1 cellular context compared by ENCODE assay signal in the genomic region with DNA sequence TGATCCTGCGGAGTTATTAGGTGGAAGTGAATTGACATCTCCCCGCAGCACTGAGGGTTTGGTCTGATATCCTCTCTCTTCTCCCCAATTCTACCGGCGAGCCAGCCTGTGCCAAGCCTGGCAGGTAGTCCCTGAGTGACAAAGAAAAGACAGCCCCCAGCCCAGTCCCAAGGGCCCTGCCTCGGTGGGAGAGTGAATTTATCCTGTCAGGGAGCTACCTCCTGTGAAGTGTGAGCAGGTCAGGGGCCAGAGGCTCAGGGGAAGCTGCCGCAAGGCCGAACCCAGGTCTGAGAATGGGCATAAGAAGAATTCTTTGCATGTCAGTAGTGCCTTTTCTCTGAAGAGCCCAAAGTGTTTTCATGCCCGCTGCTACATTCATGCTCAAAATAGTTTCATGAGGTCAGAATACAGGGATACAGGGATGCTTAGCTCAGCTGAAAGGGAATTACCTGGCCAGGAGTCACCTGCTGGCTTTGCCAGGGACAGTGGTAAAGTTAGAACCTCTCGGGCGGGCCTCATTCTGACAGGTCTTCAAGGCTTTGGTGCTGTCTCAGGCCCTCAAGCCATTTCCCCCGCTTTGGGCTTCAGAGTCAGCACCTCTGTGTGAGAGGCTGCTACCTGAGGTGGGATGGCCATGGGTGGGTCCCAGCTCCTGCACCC.
TF ChIP-seq lines count a peak whose summit lies in the region.

No MANE protein-coding gene starts in this region.

TF ChIP-seq in HepG2, 621 proteins besides CTCF, POLR2A, EP300 and RAD21:
- TF ChIP-seq SNAPC5 (CRISPR knock-in tag; IDR thresholded peaks at IDR 0.05; ENCODE audit: borderline replicate concordance) (no peak), ZNF674 (CRISPR knock-in tag; IDR thresholded peaks at IDR 0.05; ENCODE audit: low read depth) (no peak), RBM22 (optimal IDR thresholded peaks at IDR 0.05; ENCODE audit: low read length) (no peak), IKZF4 (CRISPR knock-in tag; IDR thresholded peaks at IDR 0.05; ENCODE audit: borderline replicate concordance, low read depth, not compliant biosample characterization) (no peak), ZNF12 (CRISPR knock-in tag; IDR thresholded peaks at IDR 0.05) (no peak), CEBPG (CRISPR knock-in tag; IDR thresholded peaks at IDR 0.05) (no peak), MATR3 (CRISPR knock-in tag; IDR thresholded peaks at IDR 0.05) (no peak), ZNF232 (CRISPR knock-in tag; IDR thresholded peaks at IDR 0.05; ENCODE audit: borderline replicate concordance) (no peak), MBNL3 (CRISPR knock-in tag; conservative IDR thresholded peaks at IDR 0.05) (no peak), GABPA (IDR thresholded peaks at IDR 0.05; ENCODE audit: low read depth, low read length) (no peak), GABPA (CRISPR knock-in tag; IDR thresholded peaks at IDR 0.05; ENCODE audit: low read depth) (no peak), GPN1 (CRISPR knock-in tag; IDR thresholded peaks at IDR 0.05; ENCODE audit: borderline replicate concordance) (no peak), PRDM4 (CRISPR knock-in tag; IDR thresholded peaks at IDR 0.05; ENCODE audit: borderline replicate concordance) (no peak), ZIK1 (CRISPR knock-in tag; IDR thresholded peaks at IDR 0.05; ENCODE audit: borderline replicate concordance, low read depth) (no peak), SSRP1 (CRISPR knock-in tag; IDR thresholded peaks at IDR 0.05) (no peak), ELF4 (CRISPR knock-in tag; IDR thresholded peaks at IDR 0.05; ENCODE audit: borderline replicate concordance) (no peak), XBP1 (CRISPR knock-in tag; IDR thresholded peaks at IDR 0.05) (no peak), RFX5 (IDR thresholded peaks at IDR 0.05; ENCODE audit: low read depth, low read length) (no peak), ZNF644 (CRISPR knock-in tag; IDR thresholded peaks at IDR 0.05; ENCODE audit: low read depth) (no peak)
